1 cellular context compared by ENCODE assay signal in genomic region chr2:156340818-156341481, GRCh38.
TF ChIP-seq lines count a peak whose summit lies in the region.

No MANE protein-coding gene starts in this region.

TF ChIP-seq in SK-N-SH, 30 proteins besides CTCF, POLR2A, EP300 and RAD21 (continued from another document):
- TF ChIP-seq ZBTB33 (IDR thresholded peaks at IDR 0.05; ENCODE audit: borderline replicate concordance, low read depth) (no peak), FOSL2 (IDR thresholded peaks at IDR 0.05; ENCODE audit: borderline replicate concordance, low read depth) (no peak), SMC3 (IDR thresholded peaks at IDR 0.05; ENCODE audit: low read depth, low read length) (no peak)
